Comparison of ENCODE assay signal across 16 cellular contexts in the genomic region with DNA sequence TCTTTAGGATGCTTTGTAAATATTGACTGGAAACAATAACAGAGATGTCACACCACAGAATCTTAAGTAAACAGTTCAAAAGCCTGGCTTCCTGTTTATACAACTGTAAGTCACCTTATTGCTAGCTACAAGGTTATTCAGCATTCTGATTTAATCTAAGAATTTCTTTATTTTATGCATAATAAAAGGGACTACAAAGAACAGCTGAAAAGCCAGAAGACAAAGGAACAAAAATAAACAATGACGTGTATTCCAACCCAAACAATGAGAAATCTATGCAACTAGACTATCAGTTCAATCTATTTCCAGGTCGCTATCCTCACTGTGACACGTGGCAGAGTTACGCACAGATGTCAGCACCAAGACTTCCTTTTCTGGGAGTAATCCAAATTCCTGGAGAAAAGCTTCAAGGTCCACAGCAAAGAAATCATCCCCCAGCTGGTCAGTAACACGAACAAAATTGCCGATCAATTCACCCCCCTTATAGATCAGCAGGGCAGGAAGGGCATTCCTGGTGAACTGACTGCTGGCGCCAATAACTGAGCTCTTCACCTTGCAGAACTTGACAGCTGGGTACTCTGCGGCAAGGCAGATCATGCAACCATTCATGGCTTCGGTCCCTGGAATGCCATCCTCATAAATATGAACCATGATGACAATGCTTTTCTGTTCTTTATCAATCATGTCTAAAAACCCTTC. TPM values are rescaled to one million over a fixed set of nuclear protein-coding genes. Genes with fewer than 3 reads are reported as not detected.
DNase-seq lines count a peak whose midpoint lies in the region; ATAC-seq lines count a peak whose summit lies in the region.
"Had no signal": no experiment of that assay in that cellular context is flagged by ENCODE, and none has a peak within 500 bp of the region (broad histone marks: within the 10 kb centered on the region; RNA-seq: fewer than 3 reads in every experiment).

No MANE protein-coding gene starts in this region.

- no peak overlapping the region for H2AFZ ChIP-seq in ACC112 (ENCODE audit: low read length, unreplicated experiment)

- H3K79me2 ChIP-seq in ACC112 (ENCODE audit: control insufficient read depth, insufficient read depth, low read length, unreplicated experiment), result peaks cover 6% of the 10 kb centered on the region

- H3K9me3 Mint-ChIP-seq in naive B cell, result no peaks in the 10 kb centered on the region
- H3K9me3 Mint-ChIP-seq: activated naive CD8-positive, alpha-beta T cell treated with anti-CD3 and anti-CD28 coated beads, Interleukin-2, amount 10 ng/mL, durations not matched to agents 7 days and 5 days; stimulated activated memory B cell treated with anti-CD40 and anti-IgM and Interleukin-4, amounts not matched to agents 10 μg/mL and 1 μg/mL and 100 μg/mL, for 72 hours had no signal

- H3K36me3 ChIP-seq in ACC112 (ENCODE audit: insufficient read depth, low read length), result peaks cover 15% of the 10 kb centered on the region

- H3K27ac Mint-ChIP-seq in naive B cell, result peak overlapping the region in 4 of 6 donors; percentile 24 to 78 (median 51)
- H3K27ac Mint-ChIP-seq: activated naive CD8-positive, alpha-beta T cell treated with anti-CD3 and anti-CD28 coated beads, Interleukin-2, amount 10 ng/mL, durations not matched to agents 7 days and 5 days; stimulated activated memory B cell treated with anti-CD40 and anti-IgM and Interleukin-4, amounts not matched to agents 10 μg/mL and 1 μg/mL and 100 μg/mL, for 72 hours had no signal

- H3K27me3 Mint-ChIP-seq in naive B cell, result no peaks in the 10 kb centered on the region
- H3K27me3 Mint-ChIP-seq: activated naive CD8-positive, alpha-beta T cell treated with anti-CD3 and anti-CD28 coated beads, Interleukin-2, amount 10 ng/mL, durations not matched to agents 7 days and 5 days; stimulated activated memory B cell treated with anti-CD40 and anti-IgM and Interleukin-4, amounts not matched to agents 10 μg/mL and 1 μg/mL and 100 μg/mL, for 72 hours had no signal

- peak; percentile 46 for DNase-seq in LHCN-M2 (ENCODE audit: low read depth)
- peak; percentile 98 for DNase-seq in dermis blood vessel endothelial cell
- no peak for DNase-seq in naive B cell
- no peak for DNase-seq in mesenteric fat pad (ENCODE audit: low spot score)
- DNase-seq in GOT3 (lab: John Stamatoyannopoulos, UW), result no peak
- DNase-seq: activated naive CD8-positive, alpha-beta T cell treated with anti-CD3 and anti-CD28 coated beads, Interleukin-2, amount 10 ng/mL, durations not matched to agents 7 days and 5 days; NCI-H2081; RPMI8226; stimulated activated CD4-positive, alpha-beta T cell treated with anti-CD3 and anti-CD28 coated beads, Interleukin-12 subunit alpha, Interleukin-12 subunit beta, amount 100 ng/mL, for 4 hours had no signal

- H3K36me3 Mint-ChIP-seq in naive B cell, result peaks cover 3 to 8% of the 10 kb centered on the region in 2 donors

- H3K27me3 ChIP-seq in ACC112 (ENCODE audit: insufficient read depth, low read length), result no peaks in the 10 kb centered on the region

- peaks cover 19 to 34% (median 34%) of the 10 kb centered on the region in 3 donors for H3K4me1 Mint-ChIP-seq in naive B cell

- no peak overlapping the region for H3K4me3 ChIP-seq in ACC112 (ENCODE audit: low read depth, low read length)

- no peak overlapping the region for H3K4me3 Mint-ChIP-seq in naive B cell
- H3K4me3 Mint-ChIP-seq: activated naive CD8-positive, alpha-beta T cell treated with anti-CD3 and anti-CD28 coated beads, Interleukin-2, amount 10 ng/mL, durations not matched to agents 7 days and 5 days; stimulated activated memory B cell treated with anti-CD40 and anti-IgM and Interleukin-4, amounts not matched to agents 10 μg/mL and 1 μg/mL and 100 μg/mL, for 72 hours had no signal

- peak overlapping the region; percentile 55 for H3K27ac ChIP-seq in ACC112 (ENCODE audit: low read depth, low read length)

- H3K4me1 ChIP-seq in ACC112 (ENCODE audit: control insufficient read depth, insufficient read depth, low read length, unreplicated experiment), result peaks cover 36% of the 10 kb centered on the region

- ATAC-seq in naive B cell (ENCODE audit: low read depth in 2 of 2), result no peak
- no peak for ATAC-seq in GM18858 (IDR thresholded peaks at IDR 0.05; ENCODE audit: unreplicated experiment)
- ATAC-seq in GM18511 (IDR thresholded peaks at IDR 0.05; ENCODE audit: unreplicated experiment), result no peak
- ATAC-seq: activated CD4-positive, CD25-positive, alpha-beta regulatory T cell treated with anti-CD3 and anti-CD28 coated beads, Interleukin-2, amount 50 U/mL, for 24 hours; stimulated activated memory B cell treated with anti-CD40 and anti-IgM and Interleukin-4, amounts not matched to agents 10 μg/mL and 1 μg/mL and 100 μg/mL, for 72 hours had no signal

RNA-seq across cellular contexts. Expression of gene PDCL, which starts 8.4 kb away (rescaled TPM):
- total RNA-seq in LHCN-M2 (2014; rRNA removed), result 21.1 and 25.3 TPM in 2 replicates
- 11.8 TPM for polyA plus RNA-seq in LHCN-M2 (2012)
- total RNA-seq in dermis blood vessel endothelial cell, result 87.4 and 118 TPM in 2 replicates
- 1 to 10 TPM; 5.3 to 9.3 (median 6.5) TPM for polyA plus RNA-seq in naive B cell (ENCODE audit: low read depth in 6 of 6)
- total RNA-seq in mesenteric fat pad, result 15.5 TPM

RNA-seq across cellular contexts. Expression of gene OR1K1, which starts 20.0 kb away (rescaled TPM):
- not detected in 2 replicates for total RNA-seq in LHCN-M2 (2014; rRNA removed)
- not detected for polyA plus RNA-seq in LHCN-M2 (2012)
- not detected in 2 replicates for total RNA-seq in dermis blood vessel endothelial cell
- not detected for polyA plus RNA-seq in naive B cell (ENCODE audit: low read depth in 6 of 6)
- total RNA-seq in mesenteric fat pad, result not detected
- total RNA-seq: activated naive CD8-positive, alpha-beta T cell treated with anti-CD3 and anti-CD28 coated beads, Interleukin-2, amount 10 ng/mL, durations not matched to agents 7 days and 5 days; HT1080 had no signal
- polyA plus RNA-seq: esophagus had no signal

RNA-seq across cellular contexts. Expression of gene OR5C1, which starts 31.2 kb away (rescaled TPM):
- total RNA-seq in LHCN-M2 (2014; rRNA removed), result not detected in 2 replicates
- not detected for polyA plus RNA-seq in LHCN-M2 (2012)
- not detected in 2 replicates for total RNA-seq in dermis blood vessel endothelial cell
- polyA plus RNA-seq in naive B cell (ENCODE audit: low read depth in 6 of 6), result not detected
- not detected for total RNA-seq in mesenteric fat pad
- total RNA-seq: activated naive CD8-positive, alpha-beta T cell treated with anti-CD3 and anti-CD28 coated beads, Interleukin-2, amount 10 ng/mL, durations not matched to agents 7 days and 5 days; HT1080 had no signal
- polyA plus RNA-seq: esophagus had no signal

Comparison
In these comparisons a context has a peak if more than half of its experiments do, and no peak if none do; other contexts are left out.
1. DNase-seq: peak in LHCN-M2 (single experiment) and dermis blood vessel endothelial cell (single experiment); none in naive B cell (single experiment), mesenteric fat pad (single experiment) and GOT3 (single experiment).